8 cellular contexts compared by ENCODE assay signal in genomic region chr18:67517224-67517765, GRCh38. TPM values are rescaled to one million over a fixed set of nuclear protein-coding genes. Genes with fewer than 3 reads are reported as not detected.
A peak's percentile ranks its signal among the peaks of the same experiment; 100 is the strongest.
DNase-seq lines count a peak whose midpoint lies in the region; ATAC-seq and TF ChIP-seq lines count a peak whose summit lies in the region.

No MANE protein-coding gene starts in this region.

- H3K27me3 Mint-ChIP-seq in activated naive CD4-positive, alpha-beta T cell treated with anti-CD3 and anti-CD28 coated beads, Interleukin-2, amount 10 ng/mL, durations not matched to agents 7 days and 5 days: peaks cover 38% of the 10 kb centered on the region
- no peaks in the 10 kb centered on the region for H3K27me3 Mint-ChIP-seq in WTC11 (ENCODE audit: low read depth)
- H3K27me3 Mint-ChIP-seq in osteocyte (ENCODE audit: unreplicated experiment): no peaks in the 10 kb centered on the region

- CTCF ChIA-PET in activated naive CD4-positive, alpha-beta T cell treated with anti-CD3 and anti-CD28 coated beads, Interleukin-2, amount 10 ng/mL, durations not matched to agents 7 days and 5 days (lab: Charles Lee): no interaction called here
- CTCF ChIA-PET in WTC11 (lab: Charles Lee): interaction anchor here (0.7 to 3.1 kb wide), 18 partner anchors 8 to 1160 kb away, joined by 3 to 71 read pairs (median 4); no protein-coding TSS in a partner anchor

- H3K27ac Mint-ChIP-seq in activated naive CD4-positive, alpha-beta T cell treated with anti-CD3 and anti-CD28 coated beads, Interleukin-2, amount 10 ng/mL, durations not matched to agents 7 days and 5 days: no peak overlapping the region
- H3K27ac Mint-ChIP-seq in activated naive CD4-positive, alpha-beta T cell treated with anti-CD3 and anti-CD28 coated beads, Interleukin-2, amount 50 U/mL, for 72 hours: peak overlapping the region in 1 of 2 donors; percentile 42
- peak overlapping the region; percentile 97 for H3K27ac Mint-ChIP-seq in WTC11
- peak overlapping the region; percentile 97 for H3K27ac Mint-ChIP-seq in osteocyte (ENCODE audit: unreplicated experiment)

- H3K4me3 ChIP-seq in fibroblast of villous mesenchyme (ENCODE audit: low read depth, low read length): peak overlapping the region; percentile 75

- DNase-seq in activated naive CD4-positive, alpha-beta T cell treated with anti-CD3 and anti-CD28 coated beads, Interleukin-2, amount 10 ng/mL, durations not matched to agents 7 days and 5 days: peak; percentile 23
- no peak for DNase-seq in activated naive CD4-positive, alpha-beta T cell treated with anti-CD3 and anti-CD28 coated beads, Interleukin-2, amount 50 U/mL, for 72 hours (ENCODE audit: low spot score in 2 of 2)
- DNase-seq in WTC11 (ENCODE audit: low spot score) (no peak), fibroblast of villous mesenchyme (ENCODE audit: low read depth) (peak; percentile 34), osteocyte (ENCODE audit: extremely low spot score, unreplicated experiment) (no peak), epidermal melanocyte (ENCODE audit: insufficient read length, low spot score) (no peak), retina (no peak)
- no peak for DNase-seq in activated effector memory CD4-positive, alpha-beta T cell treated with Interleukin-2 at 50 U/mL for 16 hours

- H3K4me1 Mint-ChIP-seq in activated naive CD4-positive, alpha-beta T cell treated with anti-CD3 and anti-CD28 coated beads, Interleukin-2, amount 10 ng/mL, durations not matched to agents 7 days and 5 days: peaks cover 15% of the 10 kb centered on the region
- H3K4me1 Mint-ChIP-seq in WTC11: peaks cover 68% of the 10 kb centered on the region
- peaks cover 74% of the 10 kb centered on the region for H3K4me1 Mint-ChIP-seq in osteocyte (ENCODE audit: unreplicated experiment)

- no peaks in the 10 kb centered on the region for H3K9me3 Mint-ChIP-seq in activated naive CD4-positive, alpha-beta T cell treated with anti-CD3 and anti-CD28 coated beads, Interleukin-2, amount 10 ng/mL, durations not matched to agents 7 days and 5 days
- no peaks in the 10 kb centered on the region for H3K9me3 Mint-ChIP-seq in activated naive CD4-positive, alpha-beta T cell treated with anti-CD3 and anti-CD28 coated beads, Interleukin-2, amount 50 U/mL, for 72 hours
- H3K9me3 Mint-ChIP-seq in WTC11 (no peaks in the 10 kb centered on the region), osteocyte (ENCODE audit: unreplicated experiment) (no peaks in the 10 kb centered on the region)

- POLR2A ChIA-PET in WTC11 (lab: Charles Lee): interaction anchor here (0.7 to 1.2 kb wide), 4 partner anchors 8 to 635 kb away, joined by 3 to 7 read pairs (median 4); no protein-coding TSS in a partner anchor

- peak overlapping the region; percentile 87 for H3K4me3 Mint-ChIP-seq in activated naive CD4-positive, alpha-beta T cell treated with anti-CD3 and anti-CD28 coated beads, Interleukin-2, amount 10 ng/mL, durations not matched to agents 7 days and 5 days
- H3K4me3 Mint-ChIP-seq in WTC11 (peak overlapping the region; percentile 94), osteocyte (ENCODE audit: unreplicated experiment) (peak overlapping the region; percentile 88)

- no peak for ATAC-seq in activated naive CD4-positive, alpha-beta T cell treated with anti-CD3 and anti-CD28 coated beads, Interleukin-2, amount 50 U/mL, for 72 hours
- ATAC-seq in WTC11: peak; percentile 38

- TF ChIP-seq CTCF in WTC11 (IDR thresholded peaks at IDR 0.05) (no peak), fibroblast of villous mesenchyme (IDR thresholded peaks at IDR 0.05; ENCODE audit: insufficient read depth, low read depth, low read length) (no peak), osteocyte (IDR thresholded peaks at IDR 0.05) (no peak)

- no peaks in the 10 kb centered on the region for H3K36me3 Mint-ChIP-seq in activated naive CD4-positive, alpha-beta T cell treated with anti-CD3 and anti-CD28 coated beads, Interleukin-2, amount 10 ng/mL, durations not matched to agents 7 days and 5 days
- no peaks in the 10 kb centered on the region for H3K36me3 Mint-ChIP-seq in activated naive CD4-positive, alpha-beta T cell treated with anti-CD3 and anti-CD28 coated beads, Interleukin-2, amount 50 U/mL, for 72 hours
- H3K36me3 Mint-ChIP-seq in WTC11 (peaks cover 36% of the 10 kb centered on the region), osteocyte (ENCODE audit: unreplicated experiment) (peaks cover 27% of the 10 kb centered on the region)

TF ChIP-seq in WTC11, 78 proteins besides CTCF, POLR2A, EP300 and RAD21:
- TF ChIP-seq ZNF423 (CRISPR knock-in tag; IDR thresholded peaks at IDR 0.05) (no peak), ATF2 (CRISPR knock-in tag; IDR thresholded peaks at IDR 0.05; ENCODE audit: borderline replicate concordance, low read depth) (no peak), JUN (CRISPR knock-in tag; IDR thresholded peaks at IDR 0.05) (no peak), SMAD3 (CRISPR knock-in tag; IDR thresholded peaks at IDR 0.05; ENCODE audit: borderline replicate concordance) (no peak), MLX (CRISPR knock-in tag; IDR thresholded peaks at IDR 0.05) (no peak), ZNF671 (CRISPR knock-in tag; IDR thresholded peaks at IDR 0.05) (no peak), IRF2 (CRISPR knock-in tag; IDR thresholded peaks at IDR 0.05; ENCODE audit: borderline replicate concordance, low read depth) (no peak), ZNF219 (CRISPR knock-in tag; IDR thresholded peaks at IDR 0.05; ENCODE audit: borderline replicate concordance) (no peak), ESRRA (CRISPR knock-in tag; IDR thresholded peaks at IDR 0.05; ENCODE audit: borderline replicate concordance) (no peak), ZNF425 (CRISPR knock-in tag; conservative IDR thresholded peaks at IDR 0.05) (no peak), ZNF263 (CRISPR knock-in tag; IDR thresholded peaks at IDR 0.05; ENCODE audit: low read depth) (no peak), ZNF232 (CRISPR knock-in tag; IDR thresholded peaks at IDR 0.05) (no peak), PRRX2 (CRISPR knock-in tag; IDR thresholded peaks at IDR 0.05) (no peak), ZNF121 (CRISPR knock-in tag; IDR thresholded peaks at IDR 0.05) (no peak), JAZF1 (CRISPR knock-in tag; IDR thresholded peaks at IDR 0.05) (no peak), OVOL2 (CRISPR knock-in tag; IDR thresholded peaks at IDR 0.05; ENCODE audit: borderline replicate concordance) (no peak)

RNA-seq across cellular contexts. Expression of gene DSEL, which starts 0.8 kb away (rescaled TPM):
- under 1 TPM in 1 of 2 donors, not detected in 1; 0.39 TPM for total RNA-seq in activated naive CD4-positive, alpha-beta T cell treated with anti-CD3 and anti-CD28 coated beads, Interleukin-2, amount 50 U/mL, for 72 hours
- total RNA-seq in WTC11 (2021) (29.3 to 33.4 TPM (median 30.1 TPM) in 3 replicates), fibroblast of villous mesenchyme (101 and 218 TPM in 2 replicates), osteocyte (105 and 108 TPM in 2 replicates)

Comparison
In these comparisons a context has a peak if more than half of its experiments do, and no peak if none do; other contexts are left out.
1. DNase-seq: peak in activated naive CD4-positive, alpha-beta T cell treated with anti-CD3 and anti-CD28 coated beads, Interleukin-2, amount 10 ng/mL, durations not matched to agents 7 days and 5 days (single experiment) and fibroblast of villous mesenchyme (single experiment); none in activated naive CD4-positive, alpha-beta T cell treated with anti-CD3 and anti-CD28 coated beads, Interleukin-2, amount 50 U/mL, for 72 hours (0 of 2), WTC11 (single experiment), osteocyte (single experiment), activated effector memory CD4-positive, alpha-beta T cell treated with Interleukin-2 at 50 U/mL for 16 hours (single experiment), epidermal melanocyte (single experiment) and retina (single experiment).
2. RNA of gene DSEL, which starts 0.8 kb away (total RNA-seq): 101 to 218 TPM in fibroblast of villous mesenchyme, 105 to 108 TPM in osteocyte and 29.3 to 33.4 TPM in WTC11; 0.39 TPM in activated naive CD4-positive, alpha-beta T cell treated with anti-CD3 and anti-CD28 coated beads, Interleukin-2, amount 50 U/mL, for 72 hours; every median in the first group is over 10 times any median in the second.
3. Peak in every context shown above with its lines, with median percentiles within 50 percentile points of each other: H3K4me3 Mint-ChIP-seq.